8 cellular contexts compared by ENCODE assay signal in the genomic region with DNA sequence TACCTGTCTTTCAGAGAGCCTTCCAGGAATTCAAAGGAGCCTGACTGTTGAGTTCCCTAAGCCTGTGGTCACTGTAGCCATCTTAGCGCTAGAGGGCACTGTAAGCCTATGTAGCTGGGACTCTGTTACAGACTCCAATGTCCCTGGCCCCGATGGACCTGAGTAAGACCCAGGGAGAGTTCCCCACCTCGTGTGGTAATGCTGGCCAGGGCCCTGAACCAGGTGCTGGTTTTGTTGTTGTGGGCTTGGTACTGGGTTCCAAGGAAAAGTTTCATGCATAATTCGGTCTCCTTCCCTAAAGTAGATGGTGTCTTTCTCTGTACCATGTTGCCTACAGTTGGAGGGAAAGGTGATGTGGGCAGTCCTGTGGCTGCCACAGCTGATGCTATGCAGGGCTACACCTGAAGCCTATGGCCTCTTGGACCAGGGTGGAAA. TPM values are rescaled to one million over a fixed set of nuclear protein-coding genes. Genes with fewer than 3 reads are reported as not detected.
A peak's percentile ranks its signal among the peaks of the same experiment; 100 is the strongest.
DNase-seq lines count a peak whose midpoint lies in the region; ATAC-seq and TF ChIP-seq lines count a peak whose summit lies in the region.

No MANE protein-coding gene starts in this region.

- peaks cover 0 to 6% (median 2%) of the 10 kb centered on the region in 4 donors for H3K36me3 ChIP-seq in transverse colon

- peak; percentile 89 for TF ChIP-seq CTCF in foreskin keratinocyte (conservative IDR thresholded peaks at IDR 0.05)
- peak; percentile 65 to 77 (median 72) for TF ChIP-seq CTCF in transverse colon (IDR thresholded peaks at IDR 0.05)

- H3K4me3 ChIP-seq in transverse colon, result no peak overlapping the region

- in situ Hi-C loops in transverse colon (cut with MboI; ENCODE audit: low pct_ligation_motif_present in 1 of 4, low pct_unique_long_range_greater_than_20kb in 1 of 4, low sequenced_read_pairs in 3 of 4), result loop anchor here in 3 of 4 donors (10.0 to 25.0 kb wide), 2 partner anchors 220 to 583 kb away; partner anchors contain the start of gene TTBK2 (in 3 of the 3)

- H3K4me1 ChIP-seq in foreskin keratinocyte, result no peaks in the 10 kb centered on the region
- H3K4me1 ChIP-seq in transverse colon, result peaks cover 0 to 4% (median 1%) of the 10 kb centered on the region in 4 donors

- H3K27me3 ChIP-seq in foreskin keratinocyte (no peaks in the 10 kb centered on the region), transverse colon (no peaks in the 10 kb centered on the region)

- 29% methylated on average over 4 of the region's 4 CpGs; no CpG with 5 or more reads in 1 of the 2 donors for WGBS in transverse colon (ENCODE audit: low coverage in 1 of 2), 2 donors

- H3K9me3 ChIP-seq in transverse colon, result peaks cover 0 to 5% of the 10 kb centered on the region in 2 donors

- intact Hi-C loops in transverse colon (cut with DNase I; ENCODE audit: low total_unique reads), result no loop called here

- TF ChIP-seq POLR2A in transverse colon (IDR thresholded peaks at IDR 0.05), result no peak

- ATAC-seq in foreskin keratinocyte (peak; percentile 75), HG02938 (IDR thresholded peaks at IDR 0.05; ENCODE audit: unreplicated experiment) (no peak)

- H3K27ac ChIP-seq in foreskin keratinocyte, result no peak overlapping the region
- H3K27ac ChIP-seq in transverse colon, result no peak overlapping the region

- TF ChIP-seq RAD21 in Ishikawa (IDR thresholded peaks at IDR 0.05; ENCODE audit: low read depth), result peak; percentile 95

- no peak for TF ChIP-seq EP300 in Ishikawa (IDR thresholded peaks at IDR 0.05; ENCODE audit: borderline replicate concordance)
- TF ChIP-seq EP300 in transverse colon (IDR thresholded peaks at IDR 0.05; ENCODE audit: low read depth), result no peak

- DNase-seq in EH (ENCODE audit: low read depth), result peak; percentile 75
- DNase-seq in RPMI8226, result peak; percentile 58
- peak; percentile 18 for DNase-seq in activated T-helper 9 cell treated with anti-CD3 and anti-CD28 coated beads, Interleukin-2, amount 50 U/mL, for 16 hours (ENCODE audit: low read depth)
- peak; percentile 26 to 47 for DNase-seq in foreskin keratinocyte
- peak in 40 of 56 donors; percentile 3 to 67 (median 26) for DNase-seq in nucleus accumbens (lab: John Stamatoyannopoulos, UW)
- DNase-seq in transverse colon, result peak; percentile 69

TF ChIP-seq in Ishikawa, 13 proteins besides CTCF, POLR2A, EP300 and RAD21:
- TF ChIP-seq CEBPB (IDR thresholded peaks at IDR 0.05), result no peak
- TF ChIP-seq CREB1 (IDR thresholded peaks at IDR 0.05; ENCODE audit: low read depth), result no peak
- no peak for TF ChIP-seq TAF1 (IDR thresholded peaks at IDR 0.05; ENCODE audit: low read depth)
- no peak for TF ChIP-seq EGR1 (IDR thresholded peaks at IDR 0.05)
- TF ChIP-seq TEAD4 (IDR thresholded peaks at IDR 0.05), result no peak
- TF ChIP-seq MAX (IDR thresholded peaks at IDR 0.05), result no peak
- TF ChIP-seq, protein P1, sequence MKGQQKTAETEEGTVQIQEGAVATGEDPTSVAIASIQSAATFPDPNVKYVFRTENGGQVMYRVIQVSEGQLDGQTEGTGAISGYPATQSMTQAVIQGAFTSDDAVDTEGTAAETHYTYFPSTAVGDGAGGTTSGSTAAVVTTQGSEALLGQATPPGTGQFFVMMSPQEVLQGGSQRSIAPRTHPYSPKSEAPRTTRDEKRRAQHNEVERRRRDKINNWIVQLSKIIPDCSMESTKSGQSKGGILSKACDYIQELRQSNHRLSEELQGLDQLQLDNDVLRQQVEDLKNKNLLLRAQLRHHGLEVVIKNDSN (IDR thresholded peaks at IDR 0.05), result no peak
- TF ChIP-seq ZBTB7A (IDR thresholded peaks at IDR 0.05; ENCODE audit: low read depth), result no peak
- no peak for TF ChIP-seq FOXM1 (IDR thresholded peaks at IDR 0.05; ENCODE audit: borderline replicate concordance, low read depth)
- no peak for TF ChIP-seq NFIC (IDR thresholded peaks at IDR 0.05)
- no peak for TF ChIP-seq TCF12 (IDR thresholded peaks at IDR 0.05; ENCODE audit: low read depth)
- no peak for TF ChIP-seq REST (IDR thresholded peaks at IDR 0.05; ENCODE audit: low read depth)
- TF ChIP-seq YY1 (IDR thresholded peaks at IDR 0.05; ENCODE audit: low read depth), result no peak

RNA-seq across cellular contexts. Expression of gene CDAN1, which starts 32.4 kb away (rescaled TPM):
- total RNA-seq in foreskin keratinocyte (9.9 and 10.9 TPM in 2 replicates), transverse colon (10 to 100 TPM; 10.0 to 37.0 (median 13.6) TPM)
- polyA plus RNA-seq in foreskin keratinocyte, result 6.3 and 7.6 TPM in 2 replicates

Comparison
In these comparisons a context has a peak if more than half of its experiments do, and no peak if none do; other contexts are left out.
1. DNase-seq: peak in every context shown above with its lines; median percentile 75 in EH; 69 in transverse colon; 58 in RPMI8226; 36 in foreskin keratinocyte; 26 in nucleus accumbens; 18 in activated T-helper 9 cell treated with anti-CD3 and anti-CD28 coated beads, Interleukin-2, amount 50 U/mL, for 16 hours.